ENCODE assay signal across 35 cellular contexts in the genomic region with DNA sequence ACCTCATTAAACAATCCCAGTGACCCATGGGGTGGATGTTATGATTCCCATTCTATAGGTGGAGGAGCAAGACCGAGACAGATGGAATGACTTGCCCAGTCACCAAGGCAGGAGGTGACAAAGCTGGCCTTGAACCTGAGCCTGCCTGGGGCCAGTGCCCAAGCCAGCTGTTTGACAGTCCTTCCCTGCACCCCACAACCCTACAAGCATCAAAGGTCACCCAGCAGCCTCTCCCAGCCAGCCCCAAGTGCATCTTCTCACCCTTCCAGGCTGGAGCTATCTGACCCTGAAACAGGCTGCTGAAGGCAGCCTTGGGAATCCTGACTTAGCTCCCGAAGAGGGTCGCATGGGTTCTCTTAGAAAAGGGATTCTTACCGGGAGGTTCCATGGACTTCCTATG.
"Had no signal": no experiment of that assay in that cellular context is flagged by ENCODE, and none has a peak within 500 bp of the region (broad histone marks: within the 10 kb centered on the region; RNA-seq: fewer than 3 reads in every experiment).

No MANE protein-coding gene starts in this region.

- H3K9me3 ChIP-seq: ascending aorta, esophagus squamous epithelium, gastroesophageal sphincter had no signal

- DNase-seq: activated CD4-positive, alpha-beta memory T cell treated with anti-CD3 and anti-CD28 coated beads, Interleukin-2, amount 10 ng/mL, durations not matched to agents 7 days and 5 days; activated CD4-positive, alpha-beta T cell treated with anti-CD3 and anti-CD28 coated beads for 4 hours; activated CD4-positive, alpha-beta T cell treated with anti-CD3 and anti-CD28 coated beads, Interleukin-2, amount 10 ng/mL, durations not matched to agents 7 days and 5 days; activated CD4-positive, alpha-beta T cell treated with anti-CD3 and anti-CD28 coated beads, Interleukin-2, amount 50 U/mL, for 4 hours; activated CD4-positive, CD25-positive, alpha-beta regulatory T cell; activated CD4-positive, CD25-positive, alpha-beta regulatory T cell treated with anti-CD3 and anti-CD28 coated beads, Interleukin-2, amount 50 U/mL, for 72 hours; activated CD8-positive, alpha-beta memory T cell treated with anti-CD3 and anti-CD28 coated beads, Interleukin-2, amount 50 U/mL, for 48 hours; activated gamma-delta T cell; activated naive CD4-positive, alpha-beta T cell; activated naive CD4-positive, alpha-beta T cell treated with anti-CD3 and anti-CD28 coated beads, Interleukin-2, amount 10 ng/mL, durations not matched to agents 7 days and 5 days; activated naive CD8-positive, alpha-beta T cell treated with anti-CD3 and anti-CD28 coated beads, Interleukin-2, amount 10 ng/mL, durations not matched to agents 7 days and 5 days; activated T-cell treated with anti-CD3 and anti-CD28 coated beads for 4 hours; activated T-cell treated with anti-CD3 and anti-CD28 coated beads, Interleukin-2, amount 50 U/mL, for 24 hours; activated T-cell treated with anti-CD3 and anti-CD28 coated beads, Interleukin-2, amount 50 U/mL, for 72 hours; brain microvascular endothelial cell; caudate nucleus; cortex of kidney; dermis blood vessel endothelial cell; effector CD4-positive, alpha-beta T cell; effector memory CD8-positive, alpha-beta T cell; esophagus squamous epithelium; foreskin melanocyte; T-helper 1 cell; T-helper 17 cell; T1000; WERI-Rb-1 had no signal

- H3K4me1 ChIP-seq: ascending aorta, gastroesophageal sphincter had no signal

- H3K27ac Mint-ChIP-seq: activated CD4-positive, alpha-beta memory T cell treated with anti-CD3 and anti-CD28 coated beads, Interleukin-2, amount 10 ng/mL, durations not matched to agents 7 days and 5 days; activated CD4-positive, alpha-beta T cell treated with anti-CD3 and anti-CD28 coated beads, Interleukin-2, amount 10 ng/mL, durations not matched to agents 7 days and 5 days; activated naive CD4-positive, alpha-beta T cell treated with anti-CD3 and anti-CD28 coated beads, Interleukin-2, amount 10 ng/mL, durations not matched to agents 7 days and 5 days; activated naive CD8-positive, alpha-beta T cell treated with anti-CD3 and anti-CD28 coated beads, Interleukin-2, amount 10 ng/mL, durations not matched to agents 7 days and 5 days; activated T-cell treated with anti-CD3 and anti-CD28 coated beads, Interleukin-2, amount 50 U/mL, for 24 hours; activated T-cell treated with anti-CD3 and anti-CD28 coated beads, Interleukin-2, amount 50 U/mL, for 72 hours; T-helper 17 cell; T-helper 2 cell treated with Interferon-gamma antibody and Interleukin-4, amounts not matched to agents 5 μg/mL and 100 μg/mL, for 36 hours had no signal

- H3K27me3 ChIP-seq: ascending aorta had no signal

- H3K9me3 Mint-ChIP-seq: activated CD4-positive, alpha-beta memory T cell treated with anti-CD3 and anti-CD28 coated beads, Interleukin-2, amount 10 ng/mL, durations not matched to agents 7 days and 5 days; activated CD4-positive, alpha-beta T cell treated with anti-CD3 and anti-CD28 coated beads, Interleukin-2, amount 10 ng/mL, durations not matched to agents 7 days and 5 days; activated naive CD4-positive, alpha-beta T cell treated with anti-CD3 and anti-CD28 coated beads, Interleukin-2, amount 10 ng/mL, durations not matched to agents 7 days and 5 days; activated naive CD4-positive, alpha-beta T cell treated with anti-CD3 and anti-CD28 coated beads, Interleukin-2, amount 50 U/mL, for 72 hours; activated naive CD8-positive, alpha-beta T cell treated with anti-CD3 and anti-CD28 coated beads, Interleukin-2, amount 10 ng/mL, durations not matched to agents 7 days and 5 days; activated T-cell treated with anti-CD3 and anti-CD28 coated beads, Interleukin-2, amount 50 U/mL, for 24 hours; activated T-cell treated with anti-CD3 and anti-CD28 coated beads, Interleukin-2, amount 50 U/mL, for 72 hours; effector memory CD8-positive, alpha-beta T cell; T-helper 2 cell treated with Interferon-gamma antibody and Interleukin-4, amounts not matched to agents 5 μg/mL and 100 μg/mL, for 36 hours had no signal

- H3K36me3 ChIP-seq: brain microvascular endothelial cell had no signal

- H3K27ac ChIP-seq: ascending aorta, brain microvascular endothelial cell, epithelial cell of prostate, esophagus squamous epithelium, gastroesophageal sphincter, WERI-Rb-1 had no signal

- ATAC-seq: activated naive CD4-positive, alpha-beta T cell treated with anti-CD3 and anti-CD28 coated beads, Interleukin-2, amount 50 U/mL, for 72 hours; activated T-cell treated with anti-CD3 and anti-CD28 coated beads, Interleukin-2, amount 50 U/mL, for 72 hours; effector memory CD8-positive, alpha-beta T cell; gastroesophageal sphincter; T-helper 17 cell had no signal

- FAIRE-seq: bronchial epithelial cell, colon, endometrium, endothelial cell of umbilical vein had no signal

- H3K36me3 Mint-ChIP-seq: activated naive CD4-positive, alpha-beta T cell treated with anti-CD3 and anti-CD28 coated beads, Interleukin-2, amount 10 ng/mL, durations not matched to agents 7 days and 5 days; activated naive CD4-positive, alpha-beta T cell treated with anti-CD3 and anti-CD28 coated beads, Interleukin-2, amount 50 U/mL, for 72 hours; activated naive CD8-positive, alpha-beta T cell treated with anti-CD3 and anti-CD28 coated beads, Interleukin-2, amount 10 ng/mL, durations not matched to agents 7 days and 5 days had no signal

- H3K4me1 Mint-ChIP-seq: activated naive CD4-positive, alpha-beta T cell treated with anti-CD3 and anti-CD28 coated beads, Interleukin-2, amount 10 ng/mL, durations not matched to agents 7 days and 5 days had no signal

- H3K4me3 Mint-ChIP-seq: activated CD4-positive, alpha-beta memory T cell treated with anti-CD3 and anti-CD28 coated beads, Interleukin-2, amount 10 ng/mL, durations not matched to agents 7 days and 5 days; activated CD4-positive, alpha-beta T cell treated with anti-CD3 and anti-CD28 coated beads, Interleukin-2, amount 10 ng/mL, durations not matched to agents 7 days and 5 days; activated naive CD4-positive, alpha-beta T cell treated with anti-CD3 and anti-CD28 coated beads, Interleukin-2, amount 10 ng/mL, durations not matched to agents 7 days and 5 days; activated naive CD8-positive, alpha-beta T cell treated with anti-CD3 and anti-CD28 coated beads, Interleukin-2, amount 10 ng/mL, durations not matched to agents 7 days and 5 days; activated T-cell treated with anti-CD3 and anti-CD28 coated beads, Interleukin-2, amount 50 U/mL, for 24 hours; activated T-cell treated with anti-CD3 and anti-CD28 coated beads, Interleukin-2, amount 50 U/mL, for 72 hours; effector memory CD8-positive, alpha-beta T cell; T-helper 17 cell; T-helper 2 cell treated with Interferon-gamma antibody and Interleukin-4, amounts not matched to agents 5 μg/mL and 100 μg/mL, for 36 hours had no signal

- H3K4me3 ChIP-seq: ascending aorta, esophagus squamous epithelium, gastroesophageal sphincter had no signal
